Comparison of ENCODE assay signal across 1 cellular context in the genomic region with DNA sequence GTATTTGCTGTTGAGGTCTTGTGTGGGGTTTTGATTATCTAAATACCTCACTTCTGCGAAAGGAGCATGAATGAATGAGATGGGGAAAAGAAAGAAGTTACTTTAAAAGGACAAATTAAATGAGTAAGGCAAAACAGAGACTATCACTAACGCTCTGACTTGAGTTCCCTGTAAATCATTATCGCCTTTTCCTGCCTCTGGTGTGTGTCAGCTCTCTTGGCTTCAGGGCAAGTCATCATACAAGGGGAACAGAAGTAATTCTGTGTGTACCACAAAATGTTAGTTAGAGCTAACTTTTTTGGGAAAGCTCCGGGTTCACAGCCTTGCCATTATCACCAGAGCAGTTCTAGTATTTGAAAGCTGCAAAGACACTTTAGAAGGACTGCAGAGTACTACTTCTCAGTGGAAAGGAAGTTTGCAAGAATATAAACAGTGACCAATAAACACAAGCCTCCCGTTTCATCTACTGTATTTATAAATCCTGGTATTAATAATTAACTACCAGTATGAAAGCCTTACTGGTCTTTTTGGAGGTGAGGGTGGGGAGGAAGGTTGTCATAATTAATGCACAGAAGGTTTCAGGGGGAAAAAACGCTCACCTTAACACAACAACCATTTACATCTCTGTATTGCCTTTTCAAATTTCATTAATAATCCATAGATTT.
TF ChIP-seq lines count a peak whose summit lies in the region.

No MANE protein-coding gene starts in this region.

TF ChIP-seq in HCT116, 20 proteins besides CTCF, POLR2A, EP300 and RAD21:
- TF ChIP-seq YY1 (IDR thresholded peaks at IDR 0.05; ENCODE audit: extremely low read depth, insufficient replicate concordance, low read depth, low read length) (no peak), POLR2AphosphoS5 (IDR thresholded peaks at IDR 0.05; ENCODE audit: low read depth, low read length) (no peak)
- TF ChIP-seq, protein P1, sequence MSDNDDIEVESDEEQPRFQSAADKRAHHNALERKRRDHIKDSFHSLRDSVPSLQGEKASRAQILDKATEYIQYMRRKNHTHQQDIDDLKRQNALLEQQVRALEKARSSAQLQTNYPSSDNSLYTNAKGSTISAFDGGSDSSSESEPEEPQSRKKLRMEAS (IDR thresholded peaks at IDR 0.05), result no peak
- TF ChIP-seq, protein P2, sequence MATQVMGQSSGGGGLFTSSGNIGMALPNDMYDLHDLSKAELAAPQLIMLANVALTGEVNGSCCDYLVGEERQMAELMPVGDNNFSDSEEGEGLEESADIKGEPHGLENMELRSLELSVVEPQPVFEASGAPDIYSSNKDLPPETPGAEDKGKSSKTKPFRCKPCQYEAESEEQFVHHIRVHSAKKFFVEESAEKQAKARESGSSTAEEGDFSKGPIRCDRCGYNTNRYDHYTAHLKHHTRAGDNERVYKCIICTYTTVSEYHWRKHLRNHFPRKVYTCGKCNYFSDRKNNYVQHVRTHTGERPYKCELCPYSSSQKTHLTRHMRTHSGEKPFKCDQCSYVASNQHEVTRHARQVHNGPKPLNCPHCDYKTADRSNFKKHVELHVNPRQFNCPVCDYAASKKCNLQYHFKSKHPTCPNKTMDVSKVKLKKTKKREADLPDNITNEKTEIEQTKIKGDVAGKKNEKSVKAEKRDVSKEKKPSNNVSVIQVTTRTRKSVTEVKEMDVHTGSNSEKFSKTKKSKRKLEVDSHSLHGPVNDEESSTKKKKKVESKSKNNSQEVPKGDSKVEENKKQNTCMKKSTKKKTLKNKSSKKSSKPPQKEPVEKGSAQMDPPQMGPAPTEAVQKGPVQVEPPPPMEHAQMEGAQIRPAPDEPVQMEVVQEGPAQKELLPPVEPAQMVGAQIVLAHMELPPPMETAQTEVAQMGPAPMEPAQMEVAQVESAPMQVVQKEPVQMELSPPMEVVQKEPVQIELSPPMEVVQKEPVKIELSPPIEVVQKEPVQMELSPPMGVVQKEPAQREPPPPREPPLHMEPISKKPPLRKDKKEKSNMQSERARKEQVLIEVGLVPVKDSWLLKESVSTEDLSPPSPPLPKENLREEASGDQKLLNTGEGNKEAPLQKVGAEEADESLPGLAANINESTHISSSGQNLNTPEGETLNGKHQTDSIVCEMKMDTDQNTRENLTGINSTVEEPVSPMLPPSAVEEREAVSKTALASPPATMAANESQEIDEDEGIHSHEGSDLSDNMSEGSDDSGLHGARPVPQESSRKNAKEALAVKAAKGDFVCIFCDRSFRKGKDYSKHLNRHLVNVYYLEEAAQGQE (IDR thresholded peaks at IDR 0.05; ENCODE audit: low read depth), result no peak
